ENCODE assay signal across 14 cellular contexts in genomic region chr3:189721873-189722665, GRCh38.
"Had no signal": no experiment of that assay in that cellular context is flagged by ENCODE, and none has a peak within 500 bp of the region (broad histone marks: within the 10 kb centered on the region; RNA-seq: fewer than 3 reads in every experiment).

No MANE protein-coding gene starts in this region.

- H3K4me3 ChIP-seq: heart left ventricle, tibial nerve had no signal

- ATAC-seq: heart left ventricle; right cardiac atrium; stimulated activated memory B cell treated with anti-CD40 and anti-IgM and Interleukin-4, amounts not matched to agents 10 μg/mL and 1 μg/mL and 100 μg/mL, for 72 hours had no signal

- DNase-seq: activated CD4-positive, alpha-beta memory T cell treated with anti-CD3 and anti-CD28 coated beads, Interleukin-2, amount 10 ng/mL, durations not matched to agents 7 days and 5 days; activated gamma-delta T cell; activated naive CD8-positive, alpha-beta T cell treated with anti-CD3 and anti-CD28 coated beads for 36 hours; activated T-cell treated with anti-CD3 and anti-CD28 coated beads, Interleukin-2, amount 50 U/mL, for 48 hours; aorta; foreskin melanocyte; heart left ventricle; kidney; naive B cell; right cardiac atrium; stimulated activated CD4-positive, alpha-beta T cell treated with anti-CD3 and anti-CD28 coated beads, Interleukin-1b, Interleukin-23, amount 100 ng/mL, for 48 hours had no signal

- H3K4me1 ChIP-seq: heart left ventricle, tibial nerve had no signal

- H3K27ac ChIP-seq: heart left ventricle, tibial nerve had no signal

- H3K27me3 ChIP-seq: heart left ventricle, tibial nerve had no signal

- H3K9me3 ChIP-seq: heart left ventricle, tibial nerve had no signal

- FAIRE-seq: colon, kidney had no signal

- H3K36me3 ChIP-seq: heart left ventricle, tibial nerve had no signal
